In genomic region chr3:60463655-60464054, GRCh38 we compare ENCODE assay signal across 23 cellular contexts.
"Had no signal": no experiment of that assay in that cellular context is flagged by ENCODE, and none has a peak within 500 bp of the region (broad histone marks: within the 10 kb centered on the region; RNA-seq: fewer than 3 reads in every experiment).

No MANE protein-coding gene starts in this region.

- ATAC-seq: HepG2, Right ventricle myocardium inferior, SK-N-SH treated with all-trans-retinoic acid at 6 μM for 48 hours had no signal

- DNase-seq: IMR-90, Karpas-422, KG1, MG63, NCI-H1092 treated with DMSO at 0.1 percent for 48 hours, NCI-H1436, NCI-H187, NCI-H2029, NCI-H2081 treated with DMSO at 0.1 percent for 48 hours, NCI-H2171, NCI-H226, NCI-H446, NCI-H510A, NCI-H524 treated with DMSO at 0.1 percent for 48 hours, NCI-H774, OCI-M1, PC-9, Peyer's patch, SHP77 treated with DMSO at 0.1 percent for 48 hours, SJCRH30 had no signal
